Comparison of ENCODE assay signal across 26 cellular contexts in the genomic region with DNA sequence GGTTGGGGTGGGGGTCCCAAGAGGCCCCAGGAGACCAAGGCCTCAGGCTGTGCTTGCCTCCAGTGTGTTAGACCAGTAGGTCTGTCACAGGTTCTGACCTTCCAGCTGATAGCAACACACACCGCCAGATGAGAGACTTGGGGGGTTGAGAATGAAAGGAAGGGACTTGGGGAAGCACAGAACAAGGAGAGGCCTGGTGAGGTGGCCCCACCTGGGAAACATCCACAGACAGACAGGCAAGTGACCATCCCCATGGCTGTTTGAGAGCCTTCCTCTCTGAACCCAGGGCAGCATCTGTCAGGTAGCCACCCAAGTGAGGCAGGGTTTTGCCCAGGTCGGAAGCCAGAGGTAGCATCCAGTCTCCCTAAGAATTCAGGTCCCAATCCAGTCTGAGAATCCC.
"Had no signal": no experiment of that assay in that cellular context is flagged by ENCODE, and none has a peak within 500 bp of the region (broad histone marks: within the 10 kb centered on the region; RNA-seq: fewer than 3 reads in every experiment).

No MANE protein-coding gene starts in this region.

- H3K4me1 Mint-ChIP-seq: activated naive CD8-positive, alpha-beta T cell treated with anti-CD3 and anti-CD28 coated beads, Interleukin-2, amount 50 U/mL, for 24 hours had no signal

- H3K4me3 ChIP-seq: ascending aorta, MG63 had no signal

- H3K27me3 ChIP-seq: ascending aorta, MG63 had no signal

- H3K36me3 ChIP-seq: ascending aorta, MG63 had no signal

- H3K9me3 Mint-ChIP-seq: activated CD8-positive, alpha-beta T cell treated with anti-CD3 and anti-CD28 coated beads for 36 hours; activated naive CD4-positive, alpha-beta T cell treated with anti-CD3 and anti-CD28 coated beads, Interleukin-2, amount 50 U/mL, for 72 hours; activated naive CD8-positive, alpha-beta T cell treated with anti-CD3 and anti-CD28 coated beads, Interleukin-2, amount 50 U/mL, for 24 hours; activated T-helper 1 cell treated with anti-CD3 and anti-CD28 coated beads, Interleukin-12 subunit alpha, Interleukin-12 subunit beta, Interleukin-2, Interleukin-4 antibody, amounts not matched to agents 30 ng/mL and 10 ng/mL and 1 ng/mL, durations not matched to agents 14 hours and 24 hours and 36 hours had no signal

- H3K36me3 Mint-ChIP-seq: activated naive CD4-positive, alpha-beta T cell treated with anti-CD3 and anti-CD28 coated beads, Interleukin-2, amount 50 U/mL, for 72 hours; brain had no signal

- H3K4me1 ChIP-seq: ascending aorta had no signal

- DNase-seq: activated CD4-positive, alpha-beta T cell treated with anti-CD3 and anti-CD28 coated beads, Interleukin-2, amount 50 U/mL, for 1 hour; activated CD4-positive, CD25-positive, alpha-beta regulatory T cell; activated CD8-positive, alpha-beta memory T cell treated with anti-CD3 and anti-CD28 coated beads, Interleukin-2, amount 50 U/mL, for 4 hours; activated CD8-positive, alpha-beta T cell treated with anti-CD3 and anti-CD28 coated beads for 36 hours; activated effector memory CD4-positive, alpha-beta T cell treated with anti-CD3 and anti-CD28 coated beads, Interleukin-2, amount 50 U/mL, for 16 hours; activated naive CD4-positive, alpha-beta T cell treated with Interleukin-2 at 50 U/mL for 16 hours; activated naive CD8-positive, alpha-beta T cell treated with anti-CD3 and anti-CD28 coated beads, Interleukin-2, amount 50 U/mL, for 24 hours; amniotic stem cell; MG63; MV-4-11; NCI-H1092 treated with DMSO at 0.1 percent for 48 hours; NCI-H1417 treated with DMSO at 0.1 percent for 48 hours; NCI-H1694; NCI-H345; NCI-H510A; NCI-H82; OCI-M1; RPMI8226; SK-N-SH; T-helper 1 cell had no signal

- H3K4me3 Mint-ChIP-seq: activated CD8-positive, alpha-beta T cell treated with anti-CD3 and anti-CD28 coated beads for 36 hours; activated naive CD8-positive, alpha-beta T cell treated with anti-CD3 and anti-CD28 coated beads, Interleukin-2, amount 50 U/mL, for 24 hours; activated T-helper 1 cell treated with anti-CD3 and anti-CD28 coated beads, Interleukin-12 subunit alpha, Interleukin-12 subunit beta, Interleukin-2, Interleukin-4 antibody, amounts not matched to agents 30 ng/mL and 10 ng/mL and 1 ng/mL, durations not matched to agents 14 hours and 24 hours and 36 hours had no signal

- H3K9me3 ChIP-seq: ascending aorta, MG63, SK-N-SH had no signal

- H3K9ac ChIP-seq: KMS-11, SK-N-SH had no signal

- H3K27ac Mint-ChIP-seq: activated CD8-positive, alpha-beta T cell treated with anti-CD3 and anti-CD28 coated beads for 36 hours; activated naive CD4-positive, alpha-beta T cell treated with anti-CD3 and anti-CD28 coated beads, Interleukin-2, amount 50 U/mL, for 72 hours; activated naive CD8-positive, alpha-beta T cell treated with anti-CD3 and anti-CD28 coated beads, Interleukin-2, amount 50 U/mL, for 24 hours; activated T-helper 1 cell treated with anti-CD3 and anti-CD28 coated beads, Interleukin-12 subunit alpha, Interleukin-12 subunit beta, Interleukin-2, Interleukin-4 antibody, amounts not matched to agents 30 ng/mL and 10 ng/mL and 1 ng/mL, durations not matched to agents 14 hours and 24 hours and 36 hours had no signal

- H3K27ac ChIP-seq: ascending aorta, KMS-11, VCaP had no signal

- H3K4me2 ChIP-seq: KMS-11, SK-N-SH had no signal
